1 cellular context compared by ENCODE assay signal in genomic region chr12:32400866-32401265, GRCh38.
TF ChIP-seq lines count a peak whose summit lies in the region.

No MANE protein-coding gene starts in this region.

TF ChIP-seq in HepG2, 621 proteins besides CTCF, POLR2A, EP300 and RAD21:
- TF ChIP-seq GABPB1 (CRISPR knock-in tag; IDR thresholded peaks at IDR 0.05) (no peak), SP2 (CRISPR knock-in tag; IDR thresholded peaks at IDR 0.05) (no peak), SIN3B (IDR thresholded peaks at IDR 0.05; ENCODE audit: low read length) (no peak)
TF ChIP-seq in HepG2: peak in this region for 0.
